In genomic region chr21:45310446-45310845, GRCh38 we compare ENCODE assay signal across 15 cellular contexts.
"Had no signal": no experiment of that assay in that cellular context is flagged by ENCODE, and none has a peak within 500 bp of the region (broad histone marks: within the 10 kb centered on the region; RNA-seq: fewer than 3 reads in every experiment).

No MANE protein-coding gene starts in this region.

- H3K4me3 ChIP-seq: adrenal gland, coronary artery, hepatocyte, pancreas, smooth muscle cell, transverse colon had no signal

- H3K9me3 Mint-ChIP-seq: activated T-helper 1 cell treated with anti-CD3 and anti-CD28 coated beads, Interleukin-12 subunit alpha, Interleukin-12 subunit beta, Interleukin-2, Interleukin-4 antibody, amounts not matched to agents 30 ng/mL and 10 ng/mL and 1 ng/mL, durations not matched to agents 14 hours and 24 hours and 36 hours had no signal

- H3K4me2 ChIP-seq: hepatocyte, smooth muscle cell had no signal

- H3K27ac Mint-ChIP-seq: activated T-helper 1 cell treated with anti-CD3 and anti-CD28 coated beads, Interleukin-12 subunit alpha, Interleukin-12 subunit beta, Interleukin-2, Interleukin-4 antibody, amounts not matched to agents 30 ng/mL and 10 ng/mL and 1 ng/mL, durations not matched to agents 14 hours and 24 hours and 36 hours; stimulated activated naive B cell treated with anti-CD40 and anti-IgM and Interleukin-4, amounts not matched to agents 10 μg/mL and 1 μg/mL and 100 μg/mL, for 72 hours had no signal

- ATAC-seq: activated CD4-positive, CD25-positive, alpha-beta regulatory T cell treated with anti-CD3 and anti-CD28 coated beads, Interleukin-2, amount 50 U/mL, for 24 hours; pancreas; stimulated activated naive B cell treated with anti-CD40 and anti-IgM and Interleukin-4, amounts not matched to agents 10 μg/mL and 1 μg/mL and 100 μg/mL, for 72 hours had no signal

- H3K79me2 ChIP-seq: hepatocyte had no signal

- DNase-seq: activated CD4-positive, alpha-beta T cell treated with anti-CD3 and anti-CD28 coated beads, Interleukin-2, amount 50 U/mL, for 48 hours; activated naive CD4-positive, alpha-beta T cell treated with anti-CD3 and anti-CD28 coated beads, Interleukin-2, amount 50 U/mL, for 16 hours; caudate nucleus; effector CD8-positive, alpha-beta T cell; kidney glomerular epithelial cell; stimulated activated naive B cell treated with anti-CD40 and anti-IgM and Interleukin-4, amounts not matched to agents 10 μg/mL and 1 μg/mL and 100 μg/mL, for 72 hours; transverse colon had no signal

- H3K27me3 ChIP-seq: adrenal gland, hepatocyte, transverse colon had no signal

- H2AFZ ChIP-seq: hepatocyte had no signal

- H3K36me3 ChIP-seq: adrenal gland, pancreas, transverse colon had no signal

- H3K9me3 ChIP-seq: adrenal gland, pancreas, transverse colon had no signal

- H3K27ac ChIP-seq: hepatocyte, pancreas had no signal

- H3K4me3 Mint-ChIP-seq: activated T-helper 1 cell treated with anti-CD3 and anti-CD28 coated beads, Interleukin-12 subunit alpha, Interleukin-12 subunit beta, Interleukin-2, Interleukin-4 antibody, amounts not matched to agents 30 ng/mL and 10 ng/mL and 1 ng/mL, durations not matched to agents 14 hours and 24 hours and 36 hours; neural crest cell; stimulated activated naive B cell treated with anti-CD40 and anti-IgM and Interleukin-4, amounts not matched to agents 10 μg/mL and 1 μg/mL and 100 μg/mL, for 72 hours had no signal
